ENCODE assay signal across 8 cellular contexts in the genomic region with DNA sequence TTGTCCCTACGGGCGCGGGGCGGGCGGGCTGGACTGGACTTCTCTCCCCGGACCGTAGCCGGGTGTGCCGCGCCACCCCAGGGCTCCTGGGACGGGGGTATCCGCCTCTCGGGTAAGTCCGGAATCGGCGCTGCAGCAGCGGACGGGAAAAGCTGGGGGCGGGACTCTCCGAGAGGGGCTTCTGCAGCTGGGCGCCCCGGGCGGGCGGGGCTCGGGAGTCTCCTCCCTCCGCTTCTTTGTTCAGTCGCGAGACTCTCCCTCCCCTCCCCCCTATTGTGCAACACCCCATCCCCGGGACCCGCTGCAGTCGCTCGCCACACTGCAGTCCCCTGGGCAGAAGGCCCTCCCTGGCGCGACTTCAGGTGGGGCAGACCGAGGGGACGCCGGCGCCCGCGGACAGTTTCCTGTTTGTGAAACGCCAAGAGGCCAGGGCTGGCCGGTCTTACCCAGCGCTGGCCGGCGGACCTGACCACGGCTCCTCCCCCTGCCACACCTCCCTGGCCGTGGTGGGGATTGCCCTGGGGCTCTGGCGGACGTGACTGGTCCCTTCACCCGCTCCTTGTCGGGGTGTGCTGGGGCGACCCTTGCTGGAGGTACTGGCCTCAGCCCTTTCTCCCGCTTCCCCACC. TPM values are rescaled to one million over a fixed set of nuclear protein-coding genes. Genes with fewer than 3 reads are reported as not detected.
A peak's percentile ranks its signal among the peaks of the same experiment; 100 is the strongest.
DNase-seq lines count a peak whose midpoint lies in the region; ATAC-seq and TF ChIP-seq lines count a peak whose summit lies in the region.

No MANE protein-coding gene starts in this region.

- intact Hi-C loops in spleen (cut with DNase I; ENCODE audit: low total_unique reads) = loop anchor here (5.0 to 10.0 kb wide), 2 partner anchors 63 to 86 kb away; no protein-coding TSS in a partner anchor

- H3K4me1 ChIP-seq in spleen = peaks cover 13 to 86% (median 59%) of the 10 kb centered on the region in 6 donors

- 0 to 2% (median 0%) methylated on average over 30 to 53 of the region's 53 CpGs for WGBS in spleen, 5 donors

- no peak for TF ChIP-seq CTCF in WI38 (IDR thresholded peaks at IDR 0.05; ENCODE audit: low read depth, low read length)
- peak in 8 of 11 experiments; percentile 9 to 44 (median 32) for TF ChIP-seq CTCF in spleen (IDR thresholded peaks at IDR 0.05 in 8 of 11, conservative IDR thresholded peaks at IDR 0.05 in 3 of 11)

- peaks cover 0 to 45% (median 29%) of the 10 kb centered on the region in 6 donors for H3K36me3 ChIP-seq in spleen

- H3K27me3 ChIP-seq in spleen (replicated peaks in 1 of 7) = no peaks in the 10 kb centered on the region

- DNase-seq in A172 (ENCODE audit: low spot score) (peak; percentile 69), NCI-H2196 treated with DMSO at 0.1 percent for 48 hours (lab: John Stamatoyannopoulos, UW; ENCODE audit: unreplicated experiment) (peak; percentile 44), caudate nucleus (lab: John Stamatoyannopoulos, UW) (peak in 60 of 61 donors; percentile 23 to 93 (median 77)), iris pigment epithelial cell (ENCODE audit: low read depth) (peak; percentile 92), spleen (peak; percentile 97)

- peak overlapping the region; percentile 97 for H3K27ac ChIP-seq in caudate nucleus (ENCODE audit: low read depth, low read length)
- H3K27ac ChIP-seq in spleen = peak overlapping the region; percentile 81 to 99 (median 98)

- H3K4me3 ChIP-seq in WI38 (ENCODE audit: low read depth, low read length) = peak overlapping the region; percentile 97
- peak overlapping the region; percentile 81 to 99 (median 96) for H3K4me3 ChIP-seq in spleen

- H3K9me3 ChIP-seq in spleen = no peaks in the 10 kb centered on the region

- ATAC-seq in GM18867 (IDR thresholded peaks at IDR 0.05; ENCODE audit: unreplicated experiment) (peak; percentile 49), HG03103 (IDR thresholded peaks at IDR 0.05; ENCODE audit: low read depth, unreplicated experiment) (peak; percentile 40)

- peak in 1 of 3 donors; percentile 21 for TF ChIP-seq POLR2A in spleen (IDR thresholded peaks at IDR 0.05)

RNA-seq across cellular contexts. Expression of a gene that starts 1.0 kb away (rescaled TPM):
- 5.2 and 7.3 TPM in 2 replicates for total RNA-seq in A172 (2014; rRNA removed; shearing (Covaris generic))
- total RNA-seq in spleen = 100 to 1,000 TPM in 1 of 7 donors, 10 to 100 TPM in 6; 50.6 to 106 (median 61.6) TPM
- polyA plus RNA-seq in spleen = 10 to 100 TPM; 20.2 to 24.9 (median 24.6) TPM

Comparison
In these comparisons a context has a peak if more than half of its experiments do, and no peak if none do; other contexts are left out.
1. Peak in every context shown above with its lines: DNase-seq, ATAC-seq, H3K4me3 ChIP-seq and H3K27ac ChIP-seq.
2. DNase-seq: peak in every context shown above with its lines; median percentile 97 in spleen; 92 in iris pigment epithelial cell; 77 in caudate nucleus; 69 in A172; 44 in NCI-H2196 treated with DMSO at 0.1 percent for 48 hours.